ENCODE assay signal across 1 cellular context in the genomic region with DNA sequence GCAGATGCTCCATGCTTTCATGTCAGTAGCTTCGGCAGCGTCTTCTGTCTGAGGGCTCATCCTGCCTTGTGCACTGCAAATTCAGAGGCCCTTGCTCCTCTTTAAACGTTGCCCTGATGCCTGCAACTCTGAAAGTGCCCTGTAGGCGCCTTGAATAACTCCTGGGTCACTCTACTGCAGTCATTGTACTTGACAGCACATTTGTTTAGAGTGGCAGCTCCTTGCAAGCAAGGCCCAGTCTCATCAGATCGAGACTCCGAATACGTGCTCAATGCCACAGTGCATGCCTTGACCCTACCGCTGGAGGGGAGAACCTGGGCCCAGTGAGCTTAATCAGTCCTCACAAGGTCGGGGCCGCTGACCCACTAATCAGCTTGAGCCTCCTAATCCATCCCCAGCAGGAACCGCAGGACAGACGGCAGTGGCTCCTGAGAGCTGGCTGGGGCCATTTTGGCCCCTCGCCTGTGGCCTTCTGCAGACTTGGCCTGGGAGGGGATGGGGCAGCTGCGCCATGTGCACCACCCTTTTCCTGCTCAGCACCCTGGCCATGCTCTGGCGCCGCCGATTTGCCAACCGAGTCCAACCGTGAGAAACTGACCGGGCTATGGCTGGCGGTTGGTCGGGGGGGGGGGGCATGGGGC.
TF ChIP-seq lines count a peak whose summit lies in the region.

A gene with protein sequence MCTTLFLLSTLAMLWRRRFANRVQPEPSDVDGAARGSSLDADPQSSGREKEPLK (plus strand): TSS at position 414 of the 641 bp plus-strand sequence. CDS start 98 bp downstream, at position 512.

TF ChIP-seq in GM12878, 131 proteins besides CTCF, POLR2A, EP300 and RAD21:
- TF ChIP-seq, protein P1, sequence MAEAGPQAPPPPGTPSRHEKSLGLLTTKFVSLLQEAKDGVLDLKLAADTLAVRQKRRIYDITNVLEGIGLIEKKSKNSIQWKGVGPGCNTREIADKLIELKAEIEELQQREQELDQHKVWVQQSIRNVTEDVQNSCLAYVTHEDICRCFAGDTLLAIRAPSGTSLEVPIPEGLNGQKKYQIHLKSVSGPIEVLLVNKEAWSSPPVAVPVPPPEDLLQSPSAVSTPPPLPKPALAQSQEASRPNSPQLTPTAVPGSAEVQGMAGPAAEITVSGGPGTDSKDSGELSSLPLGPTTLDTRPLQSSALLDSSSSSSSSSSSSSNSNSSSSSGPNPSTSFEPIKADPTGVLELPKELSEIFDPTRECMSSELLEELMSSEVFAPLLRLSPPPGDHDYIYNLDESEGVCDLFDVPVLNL (IDR thresholded peaks at IDR 0.05; ENCODE audit: low read depth, low read length), result no peak
- TF ChIP-seq BRCA1 (IDR thresholded peaks at IDR 0.05; ENCODE audit: low read depth, low read length), result no peak
- no peak for TF ChIP-seq RFX5 (IDR thresholded peaks at IDR 0.05; ENCODE audit: low read depth, low read length)
- TF ChIP-seq, protein P2, sequence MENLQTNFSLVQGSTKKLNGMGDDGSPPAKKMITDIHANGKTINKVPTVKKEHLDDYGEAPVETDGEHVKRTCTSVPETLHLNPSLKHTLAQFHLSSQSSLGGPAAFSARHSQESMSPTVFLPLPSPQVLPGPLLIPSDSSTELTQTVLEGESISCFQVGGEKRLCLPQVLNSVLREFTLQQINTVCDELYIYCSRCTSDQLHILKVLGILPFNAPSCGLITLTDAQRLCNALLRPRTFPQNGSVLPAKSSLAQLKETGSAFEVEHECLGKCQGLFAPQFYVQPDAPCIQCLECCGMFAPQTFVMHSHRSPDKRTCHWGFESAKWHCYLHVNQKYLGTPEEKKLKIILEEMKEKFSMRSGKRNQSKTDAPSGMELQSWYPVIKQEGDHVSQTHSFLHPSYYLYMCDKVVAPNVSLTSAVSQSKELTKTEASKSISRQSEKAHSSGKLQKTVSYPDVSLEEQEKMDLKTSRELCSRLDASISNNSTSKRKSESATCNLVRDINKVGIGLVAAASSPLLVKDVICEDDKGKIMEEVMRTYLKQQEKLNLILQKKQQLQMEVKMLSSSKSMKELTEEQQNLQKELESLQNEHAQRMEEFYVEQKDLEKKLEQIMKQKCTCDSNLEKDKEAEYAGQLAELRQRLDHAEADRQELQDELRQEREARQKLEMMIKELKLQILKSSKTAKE (IDR thresholded peaks at IDR 0.05; ENCODE audit: low read depth, poor library complexity, severe bottlenecking), result no peak
- TF ChIP-seq, protein P3, sequence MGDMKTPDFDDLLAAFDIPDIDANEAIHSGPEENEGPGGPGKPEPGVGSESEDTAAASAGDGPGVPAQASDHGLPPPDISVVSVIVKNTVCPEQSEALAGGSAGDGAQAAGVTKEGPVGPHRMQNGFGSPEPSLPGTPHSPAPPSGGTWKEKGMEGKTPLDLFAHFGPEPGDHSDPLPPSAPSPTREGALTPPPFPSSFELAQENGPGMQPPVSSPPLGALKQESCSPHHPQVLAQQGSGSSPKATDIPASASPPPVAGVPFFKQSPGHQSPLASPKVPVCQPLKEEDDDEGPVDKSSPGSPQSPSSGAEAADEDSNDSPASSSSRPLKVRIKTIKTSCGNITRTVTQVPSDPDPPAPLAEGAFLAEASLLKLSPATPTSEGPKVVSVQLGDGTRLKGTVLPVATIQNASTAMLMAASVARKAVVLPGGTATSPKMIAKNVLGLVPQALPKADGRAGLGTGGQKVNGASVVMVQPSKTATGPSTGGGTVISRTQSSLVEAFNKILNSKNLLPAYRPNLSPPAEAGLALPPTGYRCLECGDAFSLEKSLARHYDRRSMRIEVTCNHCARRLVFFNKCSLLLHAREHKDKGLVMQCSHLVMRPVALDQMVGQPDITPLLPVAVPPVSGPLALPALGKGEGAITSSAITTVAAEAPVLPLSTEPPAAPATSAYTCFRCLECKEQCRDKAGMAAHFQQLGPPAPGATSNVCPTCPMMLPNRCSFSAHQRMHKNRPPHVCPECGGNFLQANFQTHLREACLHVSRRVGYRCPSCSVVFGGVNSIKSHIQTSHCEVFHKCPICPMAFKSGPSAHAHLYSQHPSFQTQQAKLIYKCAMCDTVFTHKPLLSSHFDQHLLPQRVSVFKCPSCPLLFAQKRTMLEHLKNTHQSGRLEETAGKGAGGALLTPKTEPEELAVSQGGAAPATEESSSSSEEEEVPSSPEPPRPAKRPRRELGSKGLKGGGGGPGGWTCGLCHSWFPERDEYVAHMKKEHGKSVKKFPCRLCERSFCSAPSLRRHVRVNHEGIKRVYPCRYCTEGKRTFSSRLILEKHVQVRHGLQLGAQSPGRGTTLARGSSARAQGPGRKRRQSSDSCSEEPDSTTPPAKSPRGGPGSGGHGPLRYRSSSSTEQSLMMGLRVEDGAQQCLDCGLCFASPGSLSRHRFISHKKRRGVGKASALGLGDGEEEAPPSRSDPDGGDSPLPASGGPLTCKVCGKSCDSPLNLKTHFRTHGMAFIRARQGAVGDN (IDR thresholded peaks at IDR 0.05), result no peak
- TF ChIP-seq NR2F1 (conservative IDR thresholded peaks at IDR 0.05), result no peak
- no peak for TF ChIP-seq SMC3 (IDR thresholded peaks at IDR 0.05; ENCODE audit: borderline replicate concordance, low read length)
- TF ChIP-seq IKZF1 (conservative IDR thresholded peaks at IDR 0.05), result no peak
- no peak for TF ChIP-seq DPF2 (IDR thresholded peaks at IDR 0.05)
- TF ChIP-seq, protein P4, sequence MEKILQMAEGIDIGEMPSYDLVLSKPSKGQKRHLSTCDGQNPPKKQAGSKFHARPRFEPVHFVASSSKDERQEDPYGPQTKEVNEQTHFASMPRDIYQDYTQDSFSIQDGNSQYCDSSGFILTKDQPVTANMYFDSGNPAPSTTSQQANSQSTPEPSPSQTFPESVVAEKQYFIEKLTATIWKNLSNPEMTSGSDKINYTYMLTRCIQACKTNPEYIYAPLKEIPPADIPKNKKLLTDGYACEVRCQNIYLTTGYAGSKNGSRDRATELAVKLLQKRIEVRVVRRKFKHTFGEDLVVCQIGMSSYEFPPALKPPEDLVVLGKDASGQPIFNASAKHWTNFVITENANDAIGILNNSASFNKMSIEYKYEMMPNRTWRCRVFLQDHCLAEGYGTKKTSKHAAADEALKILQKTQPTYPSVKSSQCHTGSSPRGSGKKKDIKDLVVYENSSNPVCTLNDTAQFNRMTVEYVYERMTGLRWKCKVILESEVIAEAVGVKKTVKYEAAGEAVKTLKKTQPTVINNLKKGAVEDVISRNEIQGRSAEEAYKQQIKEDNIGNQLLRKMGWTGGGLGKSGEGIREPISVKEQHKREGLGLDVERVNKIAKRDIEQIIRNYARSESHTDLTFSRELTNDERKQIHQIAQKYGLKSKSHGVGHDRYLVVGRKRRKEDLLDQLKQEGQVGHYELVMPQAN (conservative IDR thresholded peaks at IDR 0.05), result no peak
TF ChIP-seq in GM12878: peak in this region for 0.
